ENCODE assay signal across 22 cellular contexts in genomic region chr7:130650616-130651015, GRCh38. TPM values are rescaled to one million over a fixed set of nuclear protein-coding genes. Genes with fewer than 3 reads are reported as not detected.
"Had no signal": no experiment of that assay in that cellular context is flagged by ENCODE, and none has a peak within 500 bp of the region (broad histone marks: within the 10 kb centered on the region; RNA-seq: fewer than 3 reads in every experiment).

No MANE protein-coding gene starts in this region.

- H3K27me3 Mint-ChIP-seq: activated naive CD8-positive, alpha-beta T cell treated with anti-CD3 and anti-CD28 coated beads, Interleukin-2, amount 50 U/mL, for 24 hours; naive thymus-derived CD8-positive, alpha-beta T cell; T-helper 17 cell had no signal

- H3K27me3 ChIP-seq: ascending aorta, dorsolateral prefrontal cortex, gastroesophageal sphincter, hepatocyte, pancreas had no signal

- H3K27ac Mint-ChIP-seq: activated naive CD4-positive, alpha-beta T cell treated with anti-CD3 and anti-CD28 coated beads for 36 hours; endodermal cell; T-helper 17 cell; WTC11 had no signal

- H3K9me3 ChIP-seq: ascending aorta, gastroesophageal sphincter, pancreas had no signal

- H2AFZ ChIP-seq: hepatocyte had no signal

- DNase-seq: activated CD4-positive, alpha-beta T cell treated with anti-CD3 and anti-CD28 coated beads for 48 hours; activated CD8-positive, alpha-beta memory T cell treated with anti-CD3 and anti-CD28 coated beads for 24 hours; activated naive CD4-positive, alpha-beta T cell treated with anti-CD3 and anti-CD28 coated beads for 36 hours; activated naive CD8-positive, alpha-beta T cell treated with anti-CD3 and anti-CD28 coated beads, Interleukin-2, amount 50 U/mL, for 24 hours; endodermal cell; naive thymus-derived CD8-positive, alpha-beta T cell; pancreas; stimulated activated CD4-positive, alpha-beta T cell treated with anti-CD3 and anti-CD28 coated beads, Interleukin-1b, Interleukin-23, amount 100 ng/mL, for 48 hours; T-helper 17 cell had no signal

- H3K4me2 ChIP-seq: hepatocyte had no signal

- H3K4me3 Mint-ChIP-seq: activated naive CD4-positive, alpha-beta T cell treated with anti-CD3 and anti-CD28 coated beads for 36 hours; endodermal cell; naive thymus-derived CD8-positive, alpha-beta T cell; T-helper 17 cell; WTC11 had no signal

- H3K36me3 ChIP-seq: pancreas had no signal

- H3K4me1 Mint-ChIP-seq: endodermal cell, WTC11 had no signal

- H3K79me2 ChIP-seq: hepatocyte had no signal

- H3K4me3 ChIP-seq: ascending aorta, dorsolateral prefrontal cortex, gastroesophageal sphincter, hepatocyte, pancreas had no signal

- ATAC-seq: activated naive CD8-positive, alpha-beta T cell treated with anti-CD3 and anti-CD28 coated beads, Interleukin-2, amount 50 U/mL, for 24 hours; gastroesophageal sphincter; left lobe of liver; naive thymus-derived CD8-positive, alpha-beta T cell; pancreas; sciatic nerve; T-helper 17 cell; WTC11 had no signal

- H3K9me3 Mint-ChIP-seq: WTC11 had no signal

- H3K4me1 ChIP-seq: ascending aorta, gastroesophageal sphincter, pancreas had no signal

- H3K27ac ChIP-seq: ascending aorta, dorsolateral prefrontal cortex, gastroesophageal sphincter, hepatocyte, pancreas had no signal

RNA-seq across cellular contexts. Expression of gene TSGA13, which starts 35.7 kb away (rescaled TPM):
- total RNA-seq: activated naive CD4-positive, alpha-beta T cell treated with anti-CD3 and anti-CD28 coated beads for 36 hours; ascending aorta; bronchial epithelial cell; endodermal cell; epithelial cell of proximal tubule; gastroesophageal sphincter; hepatocyte; left lobe of liver; lung microvascular endothelial cell; naive thymus-derived CD8-positive, alpha-beta T cell; pancreas; sciatic nerve; T-helper 17 cell; urinary bladder; WTC11 had no signal
- polyA plus RNA-seq: hepatocyte; keratinocyte; naive thymus-derived CD8-positive, alpha-beta T cell; pancreas; thymus; urinary bladder had no signal
